ENCODE assay signal across 21 cellular contexts in the genomic region with DNA sequence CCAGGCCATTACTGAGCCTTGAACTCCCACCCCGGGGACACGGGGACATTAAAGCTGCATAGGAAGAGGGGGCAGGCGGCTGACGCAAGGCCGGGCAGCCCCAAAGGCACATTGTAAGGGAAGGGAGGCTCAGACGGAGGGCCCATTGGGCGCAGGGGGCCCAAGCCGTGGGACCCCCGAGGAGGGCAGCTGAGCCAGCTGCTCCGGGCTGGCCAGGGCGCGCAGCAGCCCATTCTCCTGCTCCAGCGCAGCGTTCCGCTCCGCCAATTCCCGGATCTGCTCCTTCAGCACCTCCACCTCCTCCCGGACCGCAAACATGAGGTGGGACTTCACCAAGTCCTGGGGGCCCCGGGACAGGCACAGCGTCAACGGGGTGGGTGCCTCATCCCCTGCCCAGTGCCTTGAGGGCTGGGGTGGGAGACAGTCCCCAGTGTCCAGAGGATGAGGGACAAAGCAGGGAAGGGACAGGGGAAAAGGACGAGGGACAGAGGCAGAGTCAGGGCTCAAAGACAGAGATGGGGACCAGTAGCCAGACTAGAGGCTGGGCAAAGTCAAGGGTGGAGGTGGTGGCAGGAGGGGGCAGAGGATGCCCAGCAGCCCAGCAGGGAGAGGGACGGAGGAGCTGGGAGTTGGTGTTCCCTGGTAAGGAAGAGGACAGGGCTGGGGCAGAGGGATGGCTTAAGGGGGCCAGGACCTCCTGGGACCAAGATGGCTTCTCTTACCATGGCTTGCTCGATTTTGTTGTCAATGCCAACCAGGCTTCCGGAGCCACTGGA. TPM values are rescaled to one million over a fixed set of nuclear protein-coding genes. Genes with fewer than 3 reads are reported as not detected.
DNase-seq lines count a peak whose midpoint lies in the region; ATAC-seq and TF ChIP-seq lines count a peak whose summit lies in the region.
"Had no signal": no experiment of that assay in that cellular context is flagged by ENCODE, and none has a peak within 500 bp of the region (broad histone marks: within the 10 kb centered on the region; RNA-seq: fewer than 3 reads in every experiment).

No MANE protein-coding gene starts in this region.

- H3K27me3 Mint-ChIP-seq in brain = no peaks in the 10 kb centered on the region
- H3K27me3 Mint-ChIP-seq in type B pancreatic cell = no peaks in the 10 kb centered on the region
- H3K27me3 Mint-ChIP-seq: activated CD4-positive, alpha-beta T cell treated with anti-CD3 and anti-CD28 coated beads, Interleukin-2, amount 10 ng/mL, durations not matched to agents 24 days and 14 days; activated naive CD8-positive, alpha-beta T cell had no signal

- H3K4me3 ChIP-seq in left ventricle myocardium inferior (peak overlapping the region; percentile 12), neuronal stem cell (ENCODE audit: low read length in 2 of 2) (no peak overlapping the region), hepatocyte (no peak overlapping the region)
- H3K4me3 ChIP-seq: cardiac muscle cell had no signal

- H3K9ac ChIP-seq in neuronal stem cell (ENCODE audit: low read depth, low read length, poor library complexity) = no peak overlapping the region
- H3K9ac ChIP-seq: KMS-11 had no signal

- peaks cover 41% of the 10 kb centered on the region for H3K4me1 Mint-ChIP-seq in brain
- H3K4me1 Mint-ChIP-seq in type B pancreatic cell (ENCODE audit: unreplicated experiment) = no peaks in the 10 kb centered on the region

- H3K27ac Mint-ChIP-seq in brain (peak overlapping the region in 4 of 5 experiments; percentile 51 to 94 (median 80)), type B pancreatic cell (no peak overlapping the region)
- H3K27ac Mint-ChIP-seq: activated CD4-positive, alpha-beta T cell treated with anti-CD3 and anti-CD28 coated beads, Interleukin-2, amount 10 ng/mL, durations not matched to agents 24 days and 14 days; activated naive CD8-positive, alpha-beta T cell; GM23338 had no signal

- TF ChIP-seq CTCF in left ventricle myocardium inferior (IDR thresholded peaks at IDR 0.05; ENCODE audit: borderline replicate concordance) (no peak), brain (conservative IDR thresholded peaks at IDR 0.05) (no peak), type B pancreatic cell (conservative IDR thresholded peaks at IDR 0.05) (no peak), hepatocyte (IDR thresholded peaks at IDR 0.05; ENCODE audit: poor library complexity) (no peak)

- ATAC-seq in left cardiac atrium = no peak
- no peak for ATAC-seq in GM21515 (IDR thresholded peaks at IDR 0.05; ENCODE audit: unreplicated experiment)
- ATAC-seq: stimulated activated naive CD8-positive, alpha-beta T cell treated with anti-CD3 and anti-CD28 coated beads, Interleukin-15, Interleukin-2, amounts not matched to agents 100 U/mL and 50 U/mL, for 24 hours had no signal

- peak overlapping the region; percentile 23 for H4K8ac ChIP-seq in neuronal stem cell (ENCODE audit: low read depth, low read length)

- H3K9me3 Mint-ChIP-seq in brain (no peaks in the 10 kb centered on the region), type B pancreatic cell (no peaks in the 10 kb centered on the region)
- H3K9me3 Mint-ChIP-seq: activated CD4-positive, alpha-beta T cell treated with anti-CD3 and anti-CD28 coated beads, Interleukin-2, amount 10 ng/mL, durations not matched to agents 24 days and 14 days; GM23338 had no signal

- H3K27me3 ChIP-seq in left ventricle myocardium inferior (ENCODE audit: low read depth) (no peaks in the 10 kb centered on the region), neuronal stem cell (ENCODE audit: control insufficient read depth in 3 of 3, insufficient read depth in 3 of 3, low read depth in 1 of 3, low read length in 3 of 3) (no peaks in the 10 kb centered on the region), hepatocyte (no peaks in the 10 kb centered on the region)
- H3K27me3 ChIP-seq: cardiac muscle cell had no signal

- H2AK5ac ChIP-seq in neuronal stem cell (ENCODE audit: low read depth, low read length) = peak overlapping the region; percentile 13

- WGBS in neuronal stem cell (ENCODE audit: extremely low coverage in 2 of 2, insufficient read length in 2 of 2, insufficient replicate concordance in 1 of 2), 2 donors = no CpG with 5 or more reads among the region's 26 CpGs
- WGBS in hepatocyte (ENCODE audit: low lambda C conversion rate, missing lambda C conversion rate) = 95% methylated on average over 21 of the region's 26 CpGs

- H3K4ac ChIP-seq in neuronal stem cell (ENCODE audit: low read length) = peak overlapping the region; percentile 27

- H3K9me2 ChIP-seq in hepatocyte (replicated peaks; ENCODE audit: insufficient read depth) = no peaks in the 10 kb centered on the region

- no peaks in the 10 kb centered on the region for H3K79me2 ChIP-seq in hepatocyte

- H3K79me1 ChIP-seq in neuronal stem cell (ENCODE audit: low read depth, low read length) = no peaks in the 10 kb centered on the region

- H3K27ac ChIP-seq in left ventricle myocardium inferior (replicated peaks) = peak overlapping the region; percentile 80
- H3K27ac ChIP-seq in neuronal stem cell (replicated peaks; ENCODE audit: low read length) = no peak overlapping the region
- H3K27ac ChIP-seq in hepatocyte = no peak overlapping the region
- H3K27ac ChIP-seq: cardiac muscle cell, KMS-11, psoas muscle had no signal

- H2BK5ac ChIP-seq in neuronal stem cell (ENCODE audit: low read length) = no peak overlapping the region

- peaks cover 9% of the 10 kb centered on the region for H4K20me1 ChIP-seq in hepatocyte (ENCODE audit: insufficient read depth, poor library complexity, severe bottlenecking)

- H2BK12ac ChIP-seq in neuronal stem cell (ENCODE audit: low read length) = no peak overlapping the region

- no peak overlapping the region for H3K18ac ChIP-seq in neuronal stem cell (ENCODE audit: low read length)

- intact Hi-C loops in left ventricle myocardium inferior (cut with micrococcal nuclease) = loop anchor here (5.0 kb wide), 1 partner anchor 260 kb away; no protein-coding TSS in a partner anchor
- intact Hi-C loops in left cardiac atrium (cut with DNase I) = no loop called here

- H3K23ac ChIP-seq in neuronal stem cell (ENCODE audit: low read depth, low read length, poor library complexity) = no peak overlapping the region

- no peaks in the 10 kb centered on the region for H3K36me3 Mint-ChIP-seq in brain
- H3K36me3 Mint-ChIP-seq in type B pancreatic cell = peaks cover under 1% of the 10 kb centered on the region
- H3K36me3 Mint-ChIP-seq: activated naive CD8-positive, alpha-beta T cell had no signal

- H2AFZ ChIP-seq in neuronal stem cell (ENCODE audit: low read length) (no peak overlapping the region), hepatocyte (no peak overlapping the region)
- H2AFZ ChIP-seq: GM23338 had no signal

- H3K4me2 ChIP-seq in neuronal stem cell (ENCODE audit: insufficient read depth, low read length, poor library complexity, severe bottlenecking) (no peak overlapping the region), hepatocyte (no peak overlapping the region)
- H3K4me2 ChIP-seq: KMS-11 had no signal

- no peak for DNase-seq in left ventricle myocardium inferior
- no peak for DNase-seq in left cardiac atrium
- DNase-seq in neuronal stem cell (ENCODE audit: low spot score) = no peak
- DNase-seq in type B pancreatic cell (ENCODE audit: extremely low spot score, unreplicated experiment) = peak; percentile 66
- no peak for DNase-seq in hepatocyte (ENCODE audit: low spot score)
- DNase-seq in RPMI8226 = no peak
- DNase-seq: activated CD4-positive, alpha-beta T cell treated with anti-CD3 and anti-CD28 coated beads, Interleukin-2, amount 10 ng/mL, durations not matched to agents 24 days and 14 days; activated T-cell treated with anti-CD3 and anti-CD28 coated beads, Interleukin-2, amount 50 U/mL, for 1 hour; COR-L47; NCI-H1417 treated with DMSO at 0.1 percent for 48 hours; NCI-H226; psoas muscle; SIG-M5; stimulated activated naive CD8-positive, alpha-beta T cell treated with anti-CD3 and anti-CD28 coated beads, Interleukin-15, Interleukin-2, amounts not matched to agents 100 U/mL and 50 U/mL, for 24 hours had no signal

- no peak overlapping the region for H2BK15ac ChIP-seq in neuronal stem cell (ENCODE audit: low read length)

- H3K14ac ChIP-seq in neuronal stem cell (ENCODE audit: low read length) = no peak overlapping the region

- H3K4me1 ChIP-seq in left ventricle myocardium inferior (peaks cover 68% of the 10 kb centered on the region), neuronal stem cell (ENCODE audit: control insufficient read depth in 2 of 2, insufficient read depth in 1 of 2, low read depth in 1 of 2, low read length in 2 of 2) (peaks cover 4% of the 10 kb centered on the region in 2 donors), hepatocyte (ENCODE audit: insufficient read depth) (peaks cover 14% of the 10 kb centered on the region)

- no peak overlapping the region for H2BK120ac ChIP-seq in neuronal stem cell (ENCODE audit: low read depth, low read length)

- H3K9me3 ChIP-seq in left ventricle myocardium inferior (replicated peaks) (no peaks in the 10 kb centered on the region), neuronal stem cell (replicated peaks in 1 of 2; ENCODE audit: control insufficient read depth in 2 of 2, insufficient read depth in 1 of 2, low read depth in 1 of 2, low read length in 2 of 2) (no peaks in the 10 kb centered on the region), hepatocyte (ENCODE audit: low read depth) (no peaks in the 10 kb centered on the region)
- H3K9me3 ChIP-seq: psoas muscle had no signal

- H4K91ac ChIP-seq in neuronal stem cell (ENCODE audit: low read depth, low read length, poor library complexity) = no peak overlapping the region

- H3K36me3 ChIP-seq in left ventricle myocardium inferior (peaks cover 18% of the 10 kb centered on the region), neuronal stem cell (replicated peaks in 1 of 2; ENCODE audit: control insufficient read depth in 2 of 2, insufficient read depth in 2 of 2, low read length in 2 of 2) (peaks cover 5 to 23% of the 10 kb centered on the region in 2 donors), hepatocyte (replicated peaks; ENCODE audit: insufficient read depth, low read depth) (no peaks in the 10 kb centered on the region)

- H3K4me3 Mint-ChIP-seq in brain (peak overlapping the region in 1 of 5 experiments; percentile 73), type B pancreatic cell (no peak overlapping the region)
- H3K4me3 Mint-ChIP-seq: activated CD4-positive, alpha-beta T cell treated with anti-CD3 and anti-CD28 coated beads, Interleukin-2, amount 10 ng/mL, durations not matched to agents 24 days and 14 days; activated naive CD8-positive, alpha-beta T cell had no signal

RNA-seq across cellular contexts. Expression of gene SPACDR, which starts 3.0 kb away (rescaled TPM):
- 0.88 TPM for total RNA-seq in left ventricle myocardium inferior
- under 1 TPM; 0.38 to 0.73 TPM for total RNA-seq in left cardiac atrium
- polyA plus RNA-seq in brain (ENCODE audit: insufficient read depth, low read depth, low replicate concordance) = 1.6 TPM
- polyA plus RNA-seq in neuronal stem cell (2013, experiment 1 of 2) = 1.6 TPM
- 1.2 TPM for polyA plus RNA-seq in neuronal stem cell (2013, experiment 2 of 2)
- 1.4 and 2.8 TPM in 2 replicates for total RNA-seq in type B pancreatic cell (ENCODE audit: low replicate concordance)
- total RNA-seq in hepatocyte = 0.13 and 0.72 TPM in 2 replicates
- polyA plus RNA-seq in hepatocyte = 0.46 TPM in 1 of 2 replicates, not detected in the other
- total RNA-seq: fibroblast of villous mesenchyme, psoas muscle had no signal

RNA-seq across cellular contexts. Expression of gene TSC22D4, which starts 12.0 kb away (rescaled TPM):
- 47.5 TPM for total RNA-seq in left ventricle myocardium inferior
- 10 to 100 TPM; 31.3 to 36.2 TPM for total RNA-seq in left cardiac atrium
- 383 TPM for polyA plus RNA-seq in brain (ENCODE audit: insufficient read depth, low read depth, low replicate concordance)
- 17.3 TPM for polyA plus RNA-seq in neuronal stem cell (2013, experiment 1 of 2)
- 16.1 TPM for polyA plus RNA-seq in neuronal stem cell (2013, experiment 2 of 2)
- total RNA-seq in type B pancreatic cell (ENCODE audit: low replicate concordance) = 45.3 and 57.6 TPM in 2 replicates
- 25.4 and 26.2 TPM in 2 replicates for total RNA-seq in hepatocyte
- polyA plus RNA-seq in hepatocyte = 89.6 and 90.7 TPM in 2 replicates

RNA-seq across cellular contexts. Expression of gene NYAP1, which starts 16.7 kb away (rescaled TPM):
- total RNA-seq in left ventricle myocardium inferior = 0.38 TPM
- under 1 TPM; 0.59 to 0.97 TPM for total RNA-seq in left cardiac atrium
- polyA plus RNA-seq in brain (ENCODE audit: insufficient read depth, low read depth, low replicate concordance) = 20.8 TPM
- polyA plus RNA-seq in neuronal stem cell (2013, experiment 1 of 2) = 4.4 TPM
- 4.5 TPM for polyA plus RNA-seq in neuronal stem cell (2013, experiment 2 of 2)
- 2.1 and 6.3 TPM in 2 replicates for total RNA-seq in type B pancreatic cell (ENCODE audit: low replicate concordance)
- 1.6 and 2.4 TPM in 2 replicates for total RNA-seq in hepatocyte
- polyA plus RNA-seq in hepatocyte = 0.68 TPM in 1 of 2 replicates, not detected in the other

RNA-seq across cellular contexts. Expression of gene PPP1R35, which starts 30.7 kb away (rescaled TPM):
- 10.8 TPM for total RNA-seq in left ventricle myocardium inferior
- total RNA-seq in left cardiac atrium = 10 to 100 TPM; 15.5 to 19.8 TPM
- polyA plus RNA-seq in brain (ENCODE audit: insufficient read depth, low read depth, low replicate concordance) = 34.4 TPM
- polyA plus RNA-seq in neuronal stem cell (2013, experiment 1 of 2) = 72.3 TPM
- 69.0 TPM for polyA plus RNA-seq in neuronal stem cell (2013, experiment 2 of 2)
- total RNA-seq in type B pancreatic cell (ENCODE audit: low replicate concordance) = 31.4 and 33.8 TPM in 2 replicates
- total RNA-seq in hepatocyte = 10.0 and 12.8 TPM in 2 replicates
- 39.6 and 50.3 TPM in 2 replicates for polyA plus RNA-seq in hepatocyte

RNA-seq across cellular contexts. Expression of gene MEPCE, which starts 37.4 kb away (rescaled TPM):
- total RNA-seq in left ventricle myocardium inferior (23.6 TPM), left cardiac atrium (10 to 100 TPM; 20.9 to 23.9 TPM), type B pancreatic cell (ENCODE audit: low replicate concordance) (27.5 and 36.6 TPM in 2 replicates), hepatocyte (20.9 and 23.1 TPM in 2 replicates)
- polyA plus RNA-seq in brain (ENCODE audit: insufficient read depth, low read depth, low replicate concordance) (57.4 TPM), hepatocyte (15.8 and 17.2 TPM in 2 replicates)
- 17.9 TPM for polyA plus RNA-seq in neuronal stem cell (2013, experiment 1 of 2)
- 17.2 TPM for polyA plus RNA-seq in neuronal stem cell (2013, experiment 2 of 2)
